9 cellular contexts compared by ENCODE assay signal in the genomic region with DNA sequence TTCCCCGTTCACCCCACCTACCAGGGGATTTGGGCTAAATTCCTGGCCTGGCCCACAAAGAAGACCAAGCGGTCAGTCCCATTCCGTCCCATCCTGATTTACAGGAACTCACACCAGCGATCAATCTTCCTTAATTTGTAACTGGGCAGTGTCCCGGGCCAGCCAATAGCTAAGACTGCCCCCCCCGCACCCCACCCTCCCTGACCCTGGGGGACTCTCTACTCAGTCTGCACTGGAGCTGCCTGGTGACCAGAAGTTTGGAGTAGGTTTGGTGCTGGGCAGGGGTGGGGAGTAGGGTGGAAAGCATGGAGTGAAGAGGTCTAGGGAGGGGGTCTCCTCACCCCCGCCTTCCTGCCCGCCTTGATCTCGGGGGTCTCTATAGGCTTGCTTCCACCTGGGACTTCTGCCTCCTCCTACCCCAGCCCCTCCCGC. TPM values are rescaled to one million over a fixed set of nuclear protein-coding genes. Genes with fewer than 3 reads are reported as not detected.
DNase-seq lines count a peak whose midpoint lies in the region; ATAC-seq and TF ChIP-seq lines count a peak whose summit lies in the region.
"Had no signal": no experiment of that assay in that cellular context is flagged by ENCODE, and none has a peak within 500 bp of the region (broad histone marks: within the 10 kb centered on the region; RNA-seq: fewer than 3 reads in every experiment).

A gene (plus strand): TSS at position 225 of the 432 bp plus-strand sequence. CDS start 586 bp downstream, outside the sequence.

- H3K36me3 Mint-ChIP-seq in endothelial cell (ENCODE audit: low read depth, unreplicated experiment) = peaks cover 22% of the 10 kb centered on the region

- DNase-seq in endothelial cell (ENCODE audit: low spot score) = no peak
- DNase-seq in lung (ENCODE audit: low spot score) = peak; percentile 60
- DNase-seq in substantia nigra (lab: John Stamatoyannopoulos, UW) = peak in 17 of 49 donors; percentile 1 to 51 (median 21)
- DNase-seq in COLO668 (lab: John Stamatoyannopoulos, UW; ENCODE audit: unreplicated experiment) = no peak
- DNase-seq in stimulated activated naive CD4-positive, alpha-beta T cell (lab: John Stamatoyannopoulos, UW) = no peak
- DNase-seq in KBM-7 = no peak

- no peak for TF ChIP-seq CTCF in endothelial cell (IDR thresholded peaks at IDR 0.05; ENCODE audit: unreplicated experiment)
- no peak for TF ChIP-seq CTCF in lung (IDR thresholded peaks at IDR 0.05; ENCODE audit: control extremely low read depth, extremely low read depth)

- H3K27me3 ChIP-seq in HUES64 (ENCODE audit: insufficient read depth, low read length) (no peaks in the 10 kb centered on the region), lung (ENCODE audit: control insufficient read depth, insufficient read depth) (no peaks in the 10 kb centered on the region)

- peaks cover 19% of the 10 kb centered on the region for H3K4me1 ChIP-seq in HUES64 (ENCODE audit: insufficient read depth, low read length)
- peaks cover 4 to 7% of the 10 kb centered on the region in 2 donors for H3K4me1 ChIP-seq in lung (ENCODE audit: control insufficient read depth in 2 of 2, insufficient read depth in 2 of 2, low read length in 2 of 2)

- 3% methylated on average over 10 of the region's 10 CpGs for WGBS in HUES64
- 17 to 24% methylated on average over 10 of the region's 10 CpGs for WGBS in lung, 2 donors

- ATAC-seq in lung (ENCODE audit: insufficient read depth, low FRiP score) (peak; percentile 56), GM19452 (IDR thresholded peaks at IDR 0.05; ENCODE audit: unreplicated experiment) (no peak)

- peak within 1 kb of the TSS; percentile 92 for H3K4me3 Mint-ChIP-seq in endothelial cell (ENCODE audit: unreplicated experiment)

- H3K4me1 Mint-ChIP-seq in endothelial cell (ENCODE audit: unreplicated experiment) = peaks cover 52% of the 10 kb centered on the region

- no peaks in the 10 kb centered on the region for H3K9me3 Mint-ChIP-seq in endothelial cell (ENCODE audit: unreplicated experiment)

- H3K27ac ChIP-seq in HUES64 (ENCODE audit: low read depth, low read length) = peak within 1 kb of the TSS; percentile 90
- H3K27ac ChIP-seq in lung (ENCODE audit: low read depth in 1 of 2, low read length in 1 of 2) = peak within 1 kb of the TSS; percentile 70 to 94
- H3K27ac ChIP-seq in substantia nigra (ENCODE audit: low read depth, low read length, poor library complexity, severe bottlenecking) = peak within 1 kb of the TSS; percentile 68

- H3K36me3 ChIP-seq in HUES64 (ENCODE audit: insufficient read depth, low read length) = peaks cover 14% of the 10 kb centered on the region
- H3K36me3 ChIP-seq in lung (ENCODE audit: control insufficient read depth in 2 of 2, insufficient read depth in 2 of 2, low read length in 2 of 2) = peaks cover 0 to 7% of the 10 kb centered on the region in 2 donors

- H3K9me3 ChIP-seq in HUES64 (ENCODE audit: insufficient read depth, low read depth, low read length) (no peaks in the 10 kb centered on the region), lung (ENCODE audit: control insufficient read depth in 2 of 2, insufficient read depth in 1 of 2, low read length in 1 of 2) (no peaks in the 10 kb centered on the region)

- peak within 1 kb of the TSS; percentile 96 for H3K27ac Mint-ChIP-seq in endothelial cell (ENCODE audit: unreplicated experiment)

- in situ Hi-C loops in KBM-7 (cut with MboI; ENCODE audit: low pct_unique_long_range_greater_than_20kb, low sequenced_read_pairs) = loop anchor here (25.0 kb wide), 1 partner anchor 110 kb away; no protein-coding TSS in a partner anchor

- H3K27me3 Mint-ChIP-seq in endothelial cell (ENCODE audit: unreplicated experiment) = peaks cover 10% of the 10 kb centered on the region

- H3K9ac ChIP-seq in HUES64 (ENCODE audit: low read depth, low read length) = peak within 1 kb of the TSS; percentile 73

- H3K4me3 ChIP-seq in HUES64 (ENCODE audit: low read length) (peak within 1 kb of the TSS; percentile 56), lung (peak within 1 kb of the TSS; percentile 62)

RNA-seq across cellular contexts. Expression of the gene that starts here (rescaled TPM):
- 52.6 TPM for polyA plus RNA-seq in HUES64 (2013, experiment 1 of 2)
- polyA plus RNA-seq in HUES64 (2013, experiment 2 of 2) = 71.0 TPM
- total RNA-seq in endothelial cell (ENCODE audit: unreplicated experiment) (347 TPM), lung (100 to 1,000 TPM; 102 to 407 TPM)
- 100 to 1,000 TPM; 214 to 418 TPM for polyA plus RNA-seq in lung
- total RNA-seq: T-helper 2 cell treated with Interferon-gamma antibody and Interleukin-4, amounts not matched to agents 100 ng/mL and 5 ng/mL, for 36 hours had no signal
